ENCODE assay signal across 7 cellular contexts in genomic region chr6:8623441-8623840, GRCh38.
"Had no signal": no experiment of that assay in that cellular context is flagged by ENCODE, and none has a peak within 500 bp of the region (broad histone marks: within the 10 kb centered on the region; RNA-seq: fewer than 3 reads in every experiment).

No MANE protein-coding gene starts in this region.

- H3K9me3 Mint-ChIP-seq: GM23338, H9, IgD-negative memory B cell had no signal

- FAIRE-seq: H1, H54, HTR-8/SVneo had no signal

- H2AFZ ChIP-seq: GM23338 had no signal

- H3K4me3 Mint-ChIP-seq: GM23338, H9, IgD-negative memory B cell had no signal

- H3K36me3 Mint-ChIP-seq: IgD-negative memory B cell had no signal

- H3K27me3 Mint-ChIP-seq: IgD-negative memory B cell had no signal

- DNase-seq: H9, HCEC 1CT had no signal

- H3K4me2 ChIP-seq: GM23338 had no signal

- H3K4me1 Mint-ChIP-seq: GM23338 had no signal

- H3K27ac Mint-ChIP-seq: GM23338, H9, IgD-negative memory B cell had no signal

- H3K4me3 ChIP-seq: GM23338 had no signal

- ATAC-seq: GM23338 had no signal
